ENCODE assay signal across 27 cellular contexts in genomic region chr17:34654871-34655270, GRCh38.
"Had no signal": no experiment of that assay in that cellular context is flagged by ENCODE, and none has a peak within 500 bp of the region (broad histone marks: within the 10 kb centered on the region; RNA-seq: fewer than 3 reads in every experiment).

No MANE protein-coding gene starts in this region.

- H3K4me3 ChIP-seq: heart left ventricle, lower lobe of right lung, ovary, right atrium auricular region, skin epidermis, stomach, testis, thyroid gland, transverse colon, upper lobe of right lung had no signal

- DNase-seq: heart left ventricle; hypothalamus; immature natural killer cell; kidney glomerular epithelial cell; left cardiac atrium; mammary epithelial cell; mesenchymal stem cell; naive B cell; natural killer cell; nephron progenitor cell; ovary; stimulated activated CD4-positive, alpha-beta T cell treated with anti-CD3 and anti-CD28 coated beads, Interleukin-12 subunit alpha, Interleukin-12 subunit beta, amount 100 ng/mL, for 4 hours; stimulated activated CD4-positive, alpha-beta T cell treated with anti-CD3 and anti-CD28 coated beads, Interleukin-15, amount 100 ng/mL, for 24 hours; stimulated activated CD4-positive, alpha-beta T cell treated with anti-CD3 and anti-CD28 coated beads, Interleukin-2, amount 100 ng/mL, for 24 hours; stimulated activated CD4-positive, alpha-beta T cell treated with anti-CD3 and anti-CD28 coated beads, Interleukin-4, amount 100 ng/mL, for 1 hour; stimulated activated naive B cell treated with anti-CD40 and anti-IgM and Interleukin-4, amounts not matched to agents 10 μg/mL and 1 μg/mL and 100 μg/mL, for 72 hours; stimulated activated naive CD8-positive, alpha-beta T cell treated with anti-CD3 and anti-CD28 coated beads, Interleukin-15, Interleukin-2, amounts not matched to agents 100 U/mL and 50 U/mL, for 24 hours; stomach; testis; thyroid gland; transverse colon; upper lobe of right lung had no signal

- H3K36me3 ChIP-seq: heart left ventricle, lower lobe of right lung, ovary, right atrium auricular region, stomach, thyroid gland, transverse colon, upper lobe of right lung had no signal

- H3K9me3 ChIP-seq: heart left ventricle, lower lobe of right lung, ovary, right atrium auricular region, stomach, testis, thyroid gland, transverse colon, upper lobe of right lung had no signal

- H3K4me1 ChIP-seq: lower lobe of right lung, right atrium auricular region, stomach, thyroid gland, transverse colon, upper lobe of right lung had no signal

- H3K27me3 ChIP-seq: ovary, right atrium auricular region, testis, thyroid gland, transverse colon had no signal

- H3K27ac ChIP-seq: heart left ventricle, lower lobe of right lung, ovary, right atrium auricular region, skin epidermis, stomach, testis, thyroid gland, transverse colon, upper lobe of right lung had no signal

- ATAC-seq: left lobe of liver; lower lobe of right lung; natural killer cell; sciatic nerve; stimulated activated naive B cell treated with anti-CD40 and anti-IgM and Interleukin-4, amounts not matched to agents 10 μg/mL and 1 μg/mL and 100 μg/mL, for 72 hours; stimulated activated naive CD8-positive, alpha-beta T cell treated with anti-CD3 and anti-CD28 coated beads, Interleukin-15, Interleukin-2, amounts not matched to agents 100 U/mL and 50 U/mL, for 24 hours; upper lobe of right lung had no signal
